8 cellular contexts compared by ENCODE assay signal in genomic region chr11:4094348-4095291, GRCh38. TPM values are rescaled to one million over a fixed set of nuclear protein-coding genes. Genes with fewer than 3 reads are reported as not detected.
A peak's percentile ranks its signal among the peaks of the same experiment; 100 is the strongest.
DNase-seq lines count a peak whose midpoint lies in the region; ATAC-seq and TF ChIP-seq lines count a peak whose summit lies in the region.

Gene RRM1 (plus strand): TSS chr11:4094799. CDS start chr11:4095013, 214 bp downstream.

- H3K9ac ChIP-seq in mammary epithelial cell (ENCODE audit: insufficient read depth, low read length) (peak within 1 kb of the TSS; percentile 88), iPS-20b (ENCODE audit: low read depth, low read length) (peak within 1 kb of the TSS; percentile 91)

- CTCF ChIA-PET in mammary epithelial cell (lab: Charles Lee; ENCODE audit: low non-redundant PET): no interaction called here

- peak within 1 kb of the TSS; percentile 97 for H3K27ac ChIP-seq in WERI-Rb-1
- H3K27ac ChIP-seq in mammary epithelial cell (ENCODE audit: insufficient read depth, low read depth, low read length): peak within 1 kb of the TSS; percentile 83
- peak within 1 kb of the TSS; percentile 79 for H3K27ac ChIP-seq in iPS-20b (ENCODE audit: low read length)
- peak within 1 kb of the TSS; percentile 63 to 99 (median 94) for H3K27ac ChIP-seq in skin epidermis

- H3K27me3 ChIP-seq in WERI-Rb-1 (ENCODE audit: insufficient read depth, low read depth, severe bottlenecking): no peaks in the 10 kb centered on the region
- no peaks in the 10 kb centered on the region for H3K27me3 ChIP-seq in mammary epithelial cell (ENCODE audit: insufficient read depth, low read length)
- H3K27me3 ChIP-seq in iPS-20b (ENCODE audit: insufficient read depth, low read length): no peaks in the 10 kb centered on the region

- ATAC-seq in GM18873 (IDR thresholded peaks at IDR 0.05; ENCODE audit: low FRiP score, unreplicated experiment): peak; percentile 87
- peak; percentile 95 for ATAC-seq in HG03139 (IDR thresholded peaks at IDR 0.05; ENCODE audit: unreplicated experiment)

- WGBS in mammary epithelial cell (ENCODE audit: low coverage, missing lambda C conversion rate): 2% methylated on average over 38 of the region's 74 CpGs

- H3K36me3 ChIP-seq in WERI-Rb-1 (peaks cover 33% of the 10 kb centered on the region), mammary epithelial cell (ENCODE audit: insufficient read depth, low read length) (no peaks in the 10 kb centered on the region), iPS-20b (ENCODE audit: insufficient read depth, low read depth, low read length) (0 out of 2 replicates have a peak, but pooled peaks cover 4% of the 10 kb centered on the region)

- BruUV-seq in mammary epithelial cell (replicated peaks; lab: Mats Ljungman, UMichigan): TSS peak; percentile 55

- H3K4me3 ChIP-seq in WERI-Rb-1 (ENCODE audit: low read depth, low read length) (peak within 1 kb of the TSS; percentile 95), mammary epithelial cell (replicated peaks in 1 of 3; ENCODE audit: insufficient read depth in 1 of 3, low read depth in 2 of 3, low read length in 3 of 3) (peak within 1 kb of the TSS; percentile 47 to 93 (median 62)), iPS-20b (ENCODE audit: low read length) (peak within 1 kb of the TSS; percentile 90), skin epidermis (peak within 1 kb of the TSS; percentile 67 to 94 (median 75))

- H2AFZ ChIP-seq in mammary epithelial cell (ENCODE audit: low read depth, low read length): peak within 1 kb of the TSS; percentile 75

- H3K4me1 ChIP-seq in mammary epithelial cell (ENCODE audit: insufficient read depth, low read length) (peaks cover 13% of the 10 kb centered on the region), iPS-20b (ENCODE audit: insufficient read depth, low read length) (peaks cover 7% of the 10 kb centered on the region; the same call in 1 of the 2 replicates)

- no peak for TF ChIP-seq CTCF in WERI-Rb-1 (IDR thresholded peaks at IDR 0.05; ENCODE audit: low read depth, low read length)
- no peak for TF ChIP-seq CTCF in mammary epithelial cell (conservative IDR thresholded peaks at IDR 0.05 in 1 of 2, IDR thresholded peaks at IDR 0.05 in 1 of 2; ENCODE audit: extremely low read depth in 1 of 2, insufficient read depth in 1 of 2, low read depth in 1 of 2, low read length in 2 of 2)

- H3K9me3 ChIP-seq in WERI-Rb-1 (ENCODE audit: severe bottlenecking) (no peaks in the 10 kb centered on the region), mammary epithelial cell (replicated peaks; ENCODE audit: insufficient read depth, low read length) (no peaks in the 10 kb centered on the region), iPS-20b (ENCODE audit: insufficient read depth, low read depth, low read length) (no peaks in the 10 kb centered on the region)

- peak within 1 kb of the TSS; percentile 87 for H3K4me2 ChIP-seq in mammary epithelial cell (ENCODE audit: insufficient read depth, low read depth, low read length)

- DNase-seq in ACHN (peak; percentile 95), NCI-H2227 (lab: John Stamatoyannopoulos, UW; ENCODE audit: unreplicated experiment) (peak; percentile 99), WERI-Rb-1 (peak; percentile 98), mammary epithelial cell (peak; percentile 92)

- dilution Hi-C loops in mammary epithelial cell (cut with HindIII; ENCODE audit: low sequenced_read_pairs): no loop called here

- in situ Hi-C loops in ACHN (cut with HindIII; ENCODE audit: low pct_ligation_motif_present, low pct_unique_long_range_greater_than_20kb, low sequenced_read_pairs) (no loop called here), mammary epithelial cell (cut with MboI; ENCODE audit: low sequenced_read_pairs in 2 of 2) (no loop called here)

- H3K79me2 ChIP-seq in mammary epithelial cell (ENCODE audit: insufficient read depth, low read length): peaks cover 51% of the 10 kb centered on the region

- intact Hi-C loops in mammary epithelial cell (cut with micrococcal nuclease): no loop called here

- H4K20me1 ChIP-seq in mammary epithelial cell (ENCODE audit: insufficient read depth, low read length): no peaks in the 10 kb centered on the region

RNA-seq across cellular contexts. Expression of gene RRM1, which starts in this region (rescaled TPM):
- total RNA-seq in mammary epithelial cell: 100 to 1,000 TPM in 1 of 2 donors, 10 to 100 TPM in 1; 72.7 to 113 TPM
- polyA plus RNA-seq in mammary epithelial cell: 110 TPM
- 223 TPM for polyA minus RNA-seq in mammary epithelial cell

Comparison
In these comparisons a context has a peak if more than half of its experiments do, and no peak if none do; other contexts are left out.
1. Peak in every context shown above with its lines: DNase-seq, ATAC-seq, H3K4me3 ChIP-seq and H3K27ac ChIP-seq.